In genomic region chr1:100036718-100037664, GRCh38 we compare ENCODE assay signal across 8 cellular contexts.
DNase-seq lines count a peak whose midpoint lies in the region; ATAC-seq, FAIRE-seq and TF ChIP-seq lines count a peak whose summit lies in the region.

No MANE protein-coding gene starts in this region.

- no peaks in the 10 kb centered on the region for H3K9me3 ChIP-seq in left lung
- H3K9me3 ChIP-seq in thoracic aorta = no peaks in the 10 kb centered on the region

- DNase-seq in AG10803 (ENCODE audit: low read depth) (peak; percentile 24), GM19239 (ENCODE audit: insufficient read length, low spot score) (no peak), NCI-H446 treated with DMSO at 0.1 percent for 48 hours (lab: John Stamatoyannopoulos, UW) (peak; percentile 13), MCF 10A (ENCODE audit: unreplicated experiment) (peak; percentile 66), left lung (no peak), thoracic aorta (ENCODE audit: low spot score) (no peak)

- CTCF ChIA-PET in MCF 10A (lab: Yijun Ruan, JAX) = interaction anchor here (0.6 kb wide), 1 partner anchor 234 kb away, joined by 6 read pairs; no protein-coding TSS in a partner anchor

- POLR2A ChIA-PET in MCF 10A (lab: Yijun Ruan, JAX) = interaction anchor here (0.6 to 4.7 kb wide), 18 partner anchors 11 to 859 kb away, joined by 3 to 47 read pairs (median 5); partner anchors contain the start of genes AGL, DBT, EXTL2 and RTCA

- peaks cover 0 to 46% of the 10 kb centered on the region in 2 donors for H3K4me1 ChIP-seq in left lung
- peaks cover 16 to 35% of the 10 kb centered on the region in 2 donors for H3K4me1 ChIP-seq in thoracic aorta (ENCODE audit: control insufficient read depth in 1 of 2, low read depth in 2 of 2)

- peaks cover 11% of the 10 kb centered on the region for H3K4me1 Mint-ChIP-seq in MCF 10A (ENCODE audit: insufficient read depth, unreplicated experiment)

- H3K36me3 ChIP-seq in left lung (no peaks in the 10 kb centered on the region), thoracic aorta (no peaks in the 10 kb centered on the region)

- no peaks in the 10 kb centered on the region for H3K27me3 Mint-ChIP-seq in MCF 10A (ENCODE audit: insufficient read depth, unreplicated experiment)

- H3K27ac ChIP-seq in left lung = peak overlapping the region; percentile 98
- H3K27ac ChIP-seq in thoracic aorta = peak overlapping the region; percentile 83 to 96

- TF ChIP-seq CTCF in AG10803 (conservative IDR thresholded peaks at IDR 0.05; ENCODE audit: low read length) (no peak), MCF 10A (IDR thresholded peaks at IDR 0.05; ENCODE audit: unreplicated experiment) (no peak), left lung (IDR thresholded peaks at IDR 0.05) (no peak), thoracic aorta (IDR thresholded peaks at IDR 0.05) (no peak)

- H3K27me3 ChIP-seq in left lung (no peaks in the 10 kb centered on the region), thoracic aorta (replicated peaks; ENCODE audit: insufficient read depth) (no peaks in the 10 kb centered on the region)

- peak overlapping the region; percentile 90 for H3K4me3 Mint-ChIP-seq in MCF 10A (ENCODE audit: unreplicated experiment)

- BruUV-seq in MCF 10A (replicated peaks; lab: Mats Ljungman, UMichigan) = TSS peak; percentile 90

- H3K9me3 Mint-ChIP-seq in MCF 10A (ENCODE audit: unreplicated experiment) = no peaks in the 10 kb centered on the region

- ATAC-seq in left lung = peak; percentile 7
- no peak for ATAC-seq in thoracic aorta (ENCODE audit: insufficient number of reproducible peaks, low FRiP score, low read depth)
- no peak for ATAC-seq in GM21367 (IDR thresholded peaks at IDR 0.05; ENCODE audit: unreplicated experiment)
- no peak for ATAC-seq in GM18520 (IDR thresholded peaks at IDR 0.05; ENCODE audit: unreplicated experiment)

- FAIRE-seq in GM19239 (lab: Jason Lieb, UNC) = peak; percentile 82

- intact Hi-C loops in MCF 10A (cut with micrococcal nuclease) = loop anchor here (2.0 to 10.0 kb wide), 3 partner anchors 96 to 420 kb away; partner anchors contain the start of genes CDC14A, SASS6 and TRMT13
- intact Hi-C loops in left lung (cut with DNase I) = no loop called here

- no peaks in the 10 kb centered on the region for H3K36me3 Mint-ChIP-seq in MCF 10A (ENCODE audit: insufficient read depth, unreplicated experiment)

- peak overlapping the region; percentile 97 for H3K27ac Mint-ChIP-seq in MCF 10A (ENCODE audit: low read depth, unreplicated experiment)

- H3K4me3 ChIP-seq in AG10803 (ENCODE audit: low read length) = peak overlapping the region; percentile 84
- H3K4me3 ChIP-seq in left lung = peak overlapping the region; percentile 76 to 80
- H3K4me3 ChIP-seq in thoracic aorta = peak overlapping the region; percentile 82

Comparison
In these comparisons a context has a peak if more than half of its experiments do, and no peak if none do; other contexts are left out.
1. DNase-seq: peak in AG10803 (single experiment), NCI-H446 treated with DMSO at 0.1 percent for 48 hours (single experiment) and MCF 10A (single experiment); none in GM19239 (single experiment), left lung (0 of 2) and thoracic aorta (single experiment).
2. Peak in every context shown above with its lines, with median percentiles within 50 percentile points of each other: H3K4me3 ChIP-seq.